8 cellular contexts compared by ENCODE assay signal in genomic region chr20:36236786-36237121, GRCh38. TPM values are rescaled to one million over a fixed set of nuclear protein-coding genes. Genes with fewer than 3 reads are reported as not detected.
DNase-seq lines count a peak whose midpoint lies in the region; ATAC-seq and TF ChIP-seq lines count a peak whose summit lies in the region.

No MANE protein-coding gene starts in this region.

- H3K4me3 ChIP-seq in GM12865 (ENCODE audit: low read depth, low read length) (peak overlapping the region; percentile 76), SJSA1 (peak overlapping the region; percentile 70), fibroblast of pulmonary artery (replicated peaks; ENCODE audit: low read depth, low read length) (peak overlapping the region; percentile 96), psoas muscle (peak overlapping the region; percentile 91)

- H3K27me3 ChIP-seq in SJSA1 (replicated peaks) = no peaks in the 10 kb centered on the region
- H3K27me3 ChIP-seq in psoas muscle (ENCODE audit: insufficient read depth in 3 of 3, low read length in 2 of 3) = no peaks in the 10 kb centered on the region

- DNase-seq in GM12865 (ENCODE audit: low read depth) (no peak), SJSA1 (ENCODE audit: low read depth in 1 of 2, low spot score in 2 of 2) (no peak), fibroblast of pulmonary artery (ENCODE audit: low read depth) (no peak), psoas muscle (no peak), RKO (ENCODE audit: low spot score) (no peak)

- H3K4me1 ChIP-seq in SJSA1 (replicated peaks) = peaks cover 4% of the 10 kb centered on the region
- H3K4me1 ChIP-seq in psoas muscle = peaks cover 27% of the 10 kb centered on the region

- WGBS in psoas muscle, 3 donors = 1% methylated on average over 6 of the region's 6 CpGs

- H3K27ac ChIP-seq in SJSA1 (peak overlapping the region; percentile 56), psoas muscle (peak overlapping the region; percentile 89)

- H3K9me3 ChIP-seq in SJSA1 (replicated peaks) = no peaks in the 10 kb centered on the region
- no peaks in the 10 kb centered on the region for H3K9me3 ChIP-seq in psoas muscle

- intact Hi-C loops in psoas muscle (cut with DNase I) = no loop called here

- TF ChIP-seq CTCF in GM12865 (IDR thresholded peaks at IDR 0.05; ENCODE audit: insufficient read depth, low read depth, low read length, missing control alignments) (no peak), fibroblast of pulmonary artery (IDR thresholded peaks at IDR 0.05; ENCODE audit: low read length, missing control alignments) (no peak), psoas muscle (IDR thresholded peaks at IDR 0.05) (no peak)

- H3K36me3 ChIP-seq in SJSA1 (peaks cover 42% of the 10 kb centered on the region), psoas muscle (ENCODE audit: insufficient read depth in 1 of 2, low read depth in 1 of 2) (peaks cover 4 to 23% of the 10 kb centered on the region in 2 donors)

- ATAC-seq in psoas muscle = peak in 2 of 4 donors; percentile 8 to 49
- no peak for ATAC-seq in HG02981 (IDR thresholded peaks at IDR 0.05; ENCODE audit: unreplicated experiment)
- no peak for ATAC-seq in GM21367 (IDR thresholded peaks at IDR 0.05; ENCODE audit: unreplicated experiment)
- ATAC-seq in GM18858 (IDR thresholded peaks at IDR 0.05; ENCODE audit: unreplicated experiment) = no peak

RNA-seq across cellular contexts. Expression of gene AAR2, which starts 0.5 kb away (rescaled TPM):
- 27.7 and 32.0 TPM in 2 replicates for total RNA-seq in SJSA1 (2014; rRNA removed; shearing (Covaris generic))
- total RNA-seq in psoas muscle = 10 to 100 TPM; 13.4 to 25.8 (median 14.1) TPM
- 10 to 100 TPM; 20.3 to 29.6 (median 24.5) TPM for polyA plus RNA-seq in psoas muscle
